ENCODE assay signal across 8 cellular contexts in genomic region chr3:129248286-129248979, GRCh38. TPM values are rescaled to one million over a fixed set of nuclear protein-coding genes. Genes with fewer than 3 reads are reported as not detected.
A peak's percentile ranks its signal among the peaks of the same experiment; 100 is the strongest.
DNase-seq lines count a peak whose midpoint lies in the region; ATAC-seq and TF ChIP-seq lines count a peak whose summit lies in the region.

No MANE protein-coding gene starts in this region.

- H3K27ac ChIP-seq in adrenal gland (peak overlapping the region in 3 of 5 donors; percentile 18 to 87 (median 81)), liver (ENCODE audit: low read depth in 1 of 2, low read length in 2 of 2) (peak overlapping the region; percentile 82 to 96), tibial artery (peak overlapping the region; percentile 89 to 90)

- no peaks in the 10 kb centered on the region for H3K9me3 Mint-ChIP-seq in activated T-cell treated with anti-CD3 and anti-CD28 coated beads, Interleukin-2, amount 50 U/mL, for 72 hours

- TF ChIP-seq CTCF in adrenal gland (IDR thresholded peaks at IDR 0.05) (no peak), liver (IDR thresholded peaks at IDR 0.05; ENCODE audit: low read depth, low read length, missing input control) (no peak), tibial artery (IDR thresholded peaks at IDR 0.05) (no peak)

- H3K27me3 Mint-ChIP-seq in activated T-cell treated with anti-CD3 and anti-CD28 coated beads, Interleukin-2, amount 50 U/mL, for 72 hours (ENCODE audit: low read depth): no peaks in the 10 kb centered on the region

- no peak for ATAC-seq in activated T-cell treated with anti-CD3 and anti-CD28 coated beads, Interleukin-2, amount 50 U/mL, for 72 hours (replicated peaks in 1 of 2)
- no peak for ATAC-seq in HG03196 (IDR thresholded peaks at IDR 0.05; ENCODE audit: unreplicated experiment)

- peaks cover 7 to 12% of the 10 kb centered on the region in 2 donors for H3K36me3 Mint-ChIP-seq in activated T-cell treated with anti-CD3 and anti-CD28 coated beads, Interleukin-2, amount 50 U/mL, for 72 hours (ENCODE audit: insufficient read depth in 2 of 2)

- H3K9me3 ChIP-seq in adrenal gland (replicated peaks in 1 of 3): no peaks in the 10 kb centered on the region
- no peaks in the 10 kb centered on the region for H3K9me3 ChIP-seq in liver (ENCODE audit: control insufficient read depth in 4 of 4, low read length in 3 of 4)
- no peaks in the 10 kb centered on the region for H3K9me3 ChIP-seq in tibial artery

- H3K4me1 ChIP-seq in adrenal gland (replicated peaks in 1 of 2) (peaks cover 14 to 34% of the 10 kb centered on the region in 2 donors), liver (ENCODE audit: control insufficient read depth in 4 of 4, insufficient read depth in 4 of 4, low read length in 3 of 4) (peaks cover 3 to 25% (median 22%) of the 10 kb centered on the region in 4 donors), tibial artery (peaks cover 0 to 58% (median 37%) of the 10 kb centered on the region in 4 donors)

- intact Hi-C loops in adrenal gland (cut with DNase I) (loop anchor here in 1 of 2 donors (5.0 to 10.0 kb wide), 3 partner anchors 66 to 274 kb away; partner anchors contain the start of gene CNBP), tibial artery (cut with DNase I; ENCODE audit: low total_unique reads) (loop anchor here (5.0 kb wide), 2 partner anchors 66 to 281 kb away; partner anchors contain the start of gene CNBP)

- peak overlapping the region; percentile 68 to 99 (median 84) for H3K4me3 ChIP-seq in adrenal gland
- peak overlapping the region; percentile 73 to 98 (median 94) for H3K4me3 ChIP-seq in liver (ENCODE audit: low read depth in 1 of 3, low read length in 3 of 3)
- peak overlapping the region; percentile 78 to 84 for H3K4me3 ChIP-seq in tibial artery

- TF ChIP-seq RAD21 in liver (IDR thresholded peaks at IDR 0.05): no peak

- H3K36me3 ChIP-seq in adrenal gland (replicated peaks in 1 of 2) (peaks cover 0 to 18% of the 10 kb centered on the region in 2 donors), liver (ENCODE audit: control insufficient read depth in 4 of 4, insufficient read depth in 3 of 4, low read depth in 1 of 4, low read length in 3 of 4) (peaks cover 5 to 16% (median 15%) of the 10 kb centered on the region in 4 donors), tibial artery (peaks cover 13 to 22% (median 21%) of the 10 kb centered on the region in 3 donors)

- peak overlapping the region; percentile 91 to 98 for H3K4me3 Mint-ChIP-seq in activated T-cell treated with anti-CD3 and anti-CD28 coated beads, Interleukin-2, amount 50 U/mL, for 72 hours

- DNase-seq in activated T-cell treated with anti-CD3 and anti-CD28 coated beads, Interleukin-2, amount 50 U/mL, for 72 hours: no peak
- no peak for DNase-seq in activated T-cell treated with anti-CD3 and anti-CD28 coated beads, Interleukin-2, amount 50 U/mL, for 48 hours
- DNase-seq in adrenal gland (no peak), tibial artery (no peak), NCI-H2029 (lab: John Stamatoyannopoulos, UW) (no peak), SHP77 (lab: John Stamatoyannopoulos, UW) (no peak)

- H3K9ac ChIP-seq in liver (ENCODE audit: low read depth in 1 of 2, low read length in 2 of 2): peak overlapping the region; percentile 87 to 98

- peaks cover 47% of the 10 kb centered on the region for H3K4me1 Mint-ChIP-seq in activated T-cell treated with anti-CD3 and anti-CD28 coated beads, Interleukin-2, amount 50 U/mL, for 72 hours (ENCODE audit: low read depth)

- H3K27ac Mint-ChIP-seq in activated T-cell treated with anti-CD3 and anti-CD28 coated beads, Interleukin-2, amount 50 U/mL, for 72 hours: peak overlapping the region; percentile 98

- H3K27me3 ChIP-seq in adrenal gland (no peaks in the 10 kb centered on the region), liver (ENCODE audit: control insufficient read depth in 4 of 4, insufficient read depth in 4 of 4, low read length in 3 of 4) (no peaks in the 10 kb centered on the region), tibial artery (no peaks in the 10 kb centered on the region)

- whole genome bisulfite sequencing in adrenal gland, 4 donors: 48 to 57% (median 52%) methylated on average over 21 of the region's 21 CpGs
- 36% methylated on average over 21 of the region's 21 CpGs for WGBS in liver

- no peak for TF ChIP-seq POLR2A in adrenal gland (IDR thresholded peaks at IDR 0.05)

TF ChIP-seq in liver, 16 proteins besides CTCF, POLR2A, EP300 and RAD21:
- TF ChIP-seq, protein P1, sequence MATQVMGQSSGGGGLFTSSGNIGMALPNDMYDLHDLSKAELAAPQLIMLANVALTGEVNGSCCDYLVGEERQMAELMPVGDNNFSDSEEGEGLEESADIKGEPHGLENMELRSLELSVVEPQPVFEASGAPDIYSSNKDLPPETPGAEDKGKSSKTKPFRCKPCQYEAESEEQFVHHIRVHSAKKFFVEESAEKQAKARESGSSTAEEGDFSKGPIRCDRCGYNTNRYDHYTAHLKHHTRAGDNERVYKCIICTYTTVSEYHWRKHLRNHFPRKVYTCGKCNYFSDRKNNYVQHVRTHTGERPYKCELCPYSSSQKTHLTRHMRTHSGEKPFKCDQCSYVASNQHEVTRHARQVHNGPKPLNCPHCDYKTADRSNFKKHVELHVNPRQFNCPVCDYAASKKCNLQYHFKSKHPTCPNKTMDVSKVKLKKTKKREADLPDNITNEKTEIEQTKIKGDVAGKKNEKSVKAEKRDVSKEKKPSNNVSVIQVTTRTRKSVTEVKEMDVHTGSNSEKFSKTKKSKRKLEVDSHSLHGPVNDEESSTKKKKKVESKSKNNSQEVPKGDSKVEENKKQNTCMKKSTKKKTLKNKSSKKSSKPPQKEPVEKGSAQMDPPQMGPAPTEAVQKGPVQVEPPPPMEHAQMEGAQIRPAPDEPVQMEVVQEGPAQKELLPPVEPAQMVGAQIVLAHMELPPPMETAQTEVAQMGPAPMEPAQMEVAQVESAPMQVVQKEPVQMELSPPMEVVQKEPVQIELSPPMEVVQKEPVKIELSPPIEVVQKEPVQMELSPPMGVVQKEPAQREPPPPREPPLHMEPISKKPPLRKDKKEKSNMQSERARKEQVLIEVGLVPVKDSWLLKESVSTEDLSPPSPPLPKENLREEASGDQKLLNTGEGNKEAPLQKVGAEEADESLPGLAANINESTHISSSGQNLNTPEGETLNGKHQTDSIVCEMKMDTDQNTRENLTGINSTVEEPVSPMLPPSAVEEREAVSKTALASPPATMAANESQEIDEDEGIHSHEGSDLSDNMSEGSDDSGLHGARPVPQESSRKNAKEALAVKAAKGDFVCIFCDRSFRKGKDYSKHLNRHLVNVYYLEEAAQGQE (IDR thresholded peaks at IDR 0.05): no peak
- TF ChIP-seq HNF4G (IDR thresholded peaks at IDR 0.05) (no peak), TAF1 (conservative IDR thresholded peaks at IDR 0.05) (no peak), JUND (IDR thresholded peaks at IDR 0.05) (no peak), MAX (IDR thresholded peaks at IDR 0.05) (no peak), SP1 (IDR thresholded peaks at IDR 0.05) (no peak), FOXA2 (IDR thresholded peaks at IDR 0.05) (no peak), HNF4A (conservative IDR thresholded peaks at IDR 0.05) (no peak), GABPA (IDR thresholded peaks at IDR 0.05 in 1 of 2, conservative IDR thresholded peaks at IDR 0.05 in 1 of 2) (no peak), YY1 (IDR thresholded peaks at IDR 0.05) (no peak), NR2F2 (IDR thresholded peaks at IDR 0.05) (no peak)
- TF ChIP-seq, protein P2, sequence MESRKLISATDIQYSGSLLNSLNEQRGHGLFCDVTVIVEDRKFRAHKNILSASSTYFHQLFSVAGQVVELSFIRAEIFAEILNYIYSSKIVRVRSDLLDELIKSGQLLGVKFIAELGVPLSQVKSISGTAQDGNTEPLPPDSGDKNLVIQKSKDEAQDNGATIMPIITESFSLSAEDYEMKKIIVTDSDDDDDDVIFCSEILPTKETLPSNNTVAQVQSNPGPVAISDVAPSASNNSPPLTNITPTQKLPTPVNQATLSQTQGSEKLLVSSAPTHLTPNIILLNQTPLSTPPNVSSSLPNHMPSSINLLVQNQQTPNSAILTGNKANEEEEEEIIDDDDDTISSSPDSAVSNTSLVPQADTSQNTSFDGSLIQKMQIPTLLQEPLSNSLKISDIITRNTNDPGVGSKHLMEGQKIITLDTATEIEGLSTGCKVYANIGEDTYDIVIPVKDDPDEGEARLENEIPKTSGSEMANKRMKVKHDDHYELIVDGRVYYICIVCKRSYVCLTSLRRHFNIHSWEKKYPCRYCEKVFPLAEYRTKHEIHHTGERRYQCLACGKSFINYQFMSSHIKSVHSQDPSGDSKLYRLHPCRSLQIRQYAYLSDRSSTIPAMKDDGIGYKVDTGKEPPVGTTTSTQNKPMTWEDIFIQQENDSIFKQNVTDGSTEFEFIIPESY (IDR thresholded peaks at IDR 0.05): no peak
TF ChIP-seq in liver: peak in this region for 0.

RNA-seq across cellular contexts. Expression of gene COPG1, which starts 1.0 kb away (rescaled TPM):
- 100 to 1,000 TPM; 183 to 205 TPM for total RNA-seq in activated T-cell treated with anti-CD3 and anti-CD28 coated beads, Interleukin-2, amount 50 U/mL, for 72 hours
- total RNA-seq in adrenal gland (100 to 1,000 TPM; 105 to 318 (median 162) TPM), liver (100 to 1,000 TPM in 1 of 2 donors, 10 to 100 TPM in 1; 68.4 to 177 TPM)
- polyA plus RNA-seq in adrenal gland (100 to 1,000 TPM in 2 of 3 donors, 10 to 100 TPM in 1; 84.9 to 182 (median 160) TPM), liver (100 to 1,000 TPM in 1 of 2 donors, 10 to 100 TPM in 1; 49.8 to 106 TPM)

RNA-seq across cellular contexts. Expression of gene HMCES, which starts 30.2 kb away (rescaled TPM):
- total RNA-seq in activated T-cell treated with anti-CD3 and anti-CD28 coated beads, Interleukin-2, amount 50 U/mL, for 72 hours: 10 to 100 TPM; 66.6 to 84.3 TPM
- total RNA-seq in adrenal gland (10 to 100 TPM; 17.3 to 39.7 (median 25.8) TPM), liver (10 to 100 TPM; 13.7 to 18.2 TPM)
- polyA plus RNA-seq in adrenal gland (10 to 100 TPM; 16.0 to 29.4 (median 19.9) TPM), liver (10 to 100 TPM; 15.3 to 15.4 TPM)
